Comparison of ENCODE assay signal across 20 cellular contexts in genomic region chr3:150755902-150756301, GRCh38. TPM values are rescaled to one million over a fixed set of nuclear protein-coding genes. Genes with fewer than 3 reads are reported as not detected.
DNase-seq lines count a peak whose midpoint lies in the region; ATAC-seq and TF ChIP-seq lines count a peak whose summit lies in the region.
"Had no signal": no experiment of that assay in that cellular context is flagged by ENCODE, and none has a peak within 500 bp of the region (broad histone marks: within the 10 kb centered on the region; RNA-seq: fewer than 3 reads in every experiment).

No MANE protein-coding gene starts in this region.

- H3K4me1 ChIP-seq in left ventricle myocardium inferior (peaks cover 90% of the 10 kb centered on the region), heart right ventricle (peaks cover 0 to 83% (median 64%) of the 10 kb centered on the region in 9 donors), gastroesophageal sphincter (peaks cover 0 to 88% (median 4%) of the 10 kb centered on the region in 3 donors), uterus (peaks cover 9 to 13% of the 10 kb centered on the region in 2 donors)

- TF ChIP-seq POLR2A in gastroesophageal sphincter (IDR thresholded peaks at IDR 0.05), result no peak
- TF ChIP-seq POLR2A in uterus (IDR thresholded peaks at IDR 0.05), result no peak

- H3K27ac ChIP-seq in left ventricle myocardium inferior (replicated peaks) (peak overlapping the region; percentile 34), heart right ventricle (peak overlapping the region in 4 of 10 donors; percentile 14 to 41 (median 34)), gastroesophageal sphincter (peak overlapping the region in 1 of 4 donors; percentile 31), uterus (peak overlapping the region; percentile 63 to 68)
- H3K27ac ChIP-seq: KMS-11 had no signal

- POLR2A ChIA-PET in WTC11 (lab: Charles Lee), result no interaction called here

- no peak overlapping the region for H3K27ac Mint-ChIP-seq in WTC11

- TF ChIP-seq EP300 in gastroesophageal sphincter (IDR thresholded peaks at IDR 0.05), result no peak

- CTCF ChIA-PET in WTC11 (lab: Charles Lee), result interaction anchor here (1.4 kb wide), 1 partner anchor 7 kb away, joined by 4 read pairs; the partner anchor contains the start of gene SIAH2

- no peak for DNase-seq in left ventricle myocardium inferior
- no peak for DNase-seq in heart right ventricle
- DNase-seq in WTC11 (ENCODE audit: low spot score), result no peak
- no peak for DNase-seq in uterus
- DNase-seq in hepatic stellate cell (ENCODE audit: low spot score), result no peak
- DNase-seq in islet precursor cell, result no peak
- DNase-seq in ecto neural progenitor cell (ENCODE audit: low spot score), result no peak
- DNase-seq: activated CD4-positive, CD25-positive, alpha-beta regulatory T cell treated with anti-CD3 and anti-CD28 coated beads, Interleukin-2, amount 50 U/mL, for 72 hours; amniotic stem cell; Calu3; gastrocnemius medialis; natural killer cell; NCI-H146; NCI-H446; Right ventricle myocardium superior; T-helper 2 cell had no signal

- H3K4me3 Mint-ChIP-seq in WTC11, result no peak overlapping the region
- H3K4me3 Mint-ChIP-seq: natural killer cell had no signal

- ATAC-seq in heart right ventricle (no peak), WTC11 (no peak), gastroesophageal sphincter (peak; percentile 14)
- ATAC-seq: gastrocnemius medialis, natural killer cell had no signal

- H3K4me3 ChIP-seq in left ventricle myocardium inferior (no peak overlapping the region), heart right ventricle (no peak overlapping the region), gastroesophageal sphincter (no peak overlapping the region), uterus (no peak overlapping the region)
- H3K4me3 ChIP-seq: gastrocnemius medialis, lung had no signal

- no peaks in the 10 kb centered on the region for H3K9me3 Mint-ChIP-seq in WTC11
- H3K9me3 Mint-ChIP-seq: natural killer cell had no signal

- no peaks in the 10 kb centered on the region for H3K27me3 ChIP-seq in left ventricle myocardium inferior (ENCODE audit: low read depth)
- no peaks in the 10 kb centered on the region for H3K27me3 ChIP-seq in heart right ventricle
- H3K27me3 ChIP-seq in gastroesophageal sphincter, result no peaks in the 10 kb centered on the region
- H3K27me3 ChIP-seq in uterus, result no peaks in the 10 kb centered on the region
- H3K27me3 ChIP-seq: gastrocnemius medialis had no signal

- no peak for TF ChIP-seq CTCF in left ventricle myocardium inferior (IDR thresholded peaks at IDR 0.05; ENCODE audit: borderline replicate concordance)
- TF ChIP-seq CTCF in heart right ventricle (IDR thresholded peaks at IDR 0.05), result no peak
- no peak for TF ChIP-seq CTCF in WTC11 (IDR thresholded peaks at IDR 0.05)
- no peak for TF ChIP-seq CTCF in gastroesophageal sphincter (IDR thresholded peaks at IDR 0.05)
- TF ChIP-seq CTCF in uterus (IDR thresholded peaks at IDR 0.05), result no peak

- H3K36me3 ChIP-seq in left ventricle myocardium inferior, result peaks cover 6% of the 10 kb centered on the region
- H3K36me3 ChIP-seq in heart right ventricle, result peaks cover 0 to 33% (median 0%) of the 10 kb centered on the region in 9 donors
- peaks cover 0 to 9% of the 10 kb centered on the region in 2 donors for H3K36me3 ChIP-seq in gastroesophageal sphincter
- H3K36me3 ChIP-seq in uterus, result no peaks in the 10 kb centered on the region
- H3K36me3 ChIP-seq: gastrocnemius medialis had no signal

- peaks cover 17% of the 10 kb centered on the region for H3K4me1 Mint-ChIP-seq in WTC11

- H3K9me3 ChIP-seq in left ventricle myocardium inferior (replicated peaks) (no peaks in the 10 kb centered on the region), heart right ventricle (no peaks in the 10 kb centered on the region), gastroesophageal sphincter (no peaks in the 10 kb centered on the region), uterus (no peaks in the 10 kb centered on the region)
- H3K9me3 ChIP-seq: gastrocnemius medialis had no signal

- 0 out of 2 replicates have a peak, but pooled peaks cover 2% of the 10 kb centered on the region for H3K36me3 Mint-ChIP-seq in WTC11
- H3K36me3 Mint-ChIP-seq: natural killer cell had no signal

- H3K27me3 Mint-ChIP-seq in WTC11 (ENCODE audit: low read depth), result peaks cover 4% of the 10 kb centered on the region; the same call in 1 of the 2 replicates

- 84 to 86% methylated on average over 3 of the region's 3 CpGs for WGBS in heart right ventricle, 2 donors
- 83 to 97% methylated on average over 3 of the region's 3 CpGs for WGBS in gastroesophageal sphincter (ENCODE audit: low coverage in 1 of 2), 2 donors

- intact Hi-C loops in left ventricle myocardium inferior (cut with micrococcal nuclease) (no loop called here), heart right ventricle (cut with DNase I) (no loop called here), uterus (cut with DNase I; ENCODE audit: low total_unique reads) (no loop called here)

TF ChIP-seq in WTC11, 78 proteins besides CTCF, POLR2A, EP300 and RAD21:
- TF ChIP-seq EMX1 (CRISPR knock-in tag; IDR thresholded peaks at IDR 0.05) (no peak), GABPB1 (CRISPR knock-in tag; IDR thresholded peaks at IDR 0.05) (peak; percentile 91)

RNA-seq across cellular contexts. Expression of gene SIAH2, which starts 7.1 kb away (rescaled TPM):
- 23.0 TPM for total RNA-seq in left ventricle myocardium inferior
- 10 to 100 TPM; 11.5 to 30.7 (median 20.8) TPM for total RNA-seq in heart right ventricle
- polyA plus RNA-seq in heart right ventricle, result 10 to 100 TPM in 1 of 2 donors, 1 to 10 TPM in 1; 6.1 to 16.0 TPM
- 15.8 to 17.1 TPM (median 15.9 TPM) in 3 replicates for total RNA-seq in WTC11 (2021)
- total RNA-seq in gastroesophageal sphincter, result 10 to 100 TPM; 26.0 to 36.1 (median 28.5) TPM
- 10 to 100 TPM; 25.4 to 63.8 (median 43.6) TPM for total RNA-seq in uterus

RNA-seq across cellular contexts. Expression of gene ERICH6, which starts 52.2 kb away (rescaled TPM):
- 0.55 TPM for total RNA-seq in left ventricle myocardium inferior
- under 1 TPM in 2 of 10 donors, not detected in 8; 0.20 to 0.56 TPM for total RNA-seq in heart right ventricle
- polyA plus RNA-seq in heart right ventricle, result not detected
- total RNA-seq in WTC11 (2021), result 0.26 to 0.30 TPM in 2 of 3 replicates, not detected in the other
- total RNA-seq in gastroesophageal sphincter, result not detected
- not detected for total RNA-seq in uterus
- total RNA-seq: Calu3, gastrocnemius medialis, pulmonary artery endothelial cell, Right ventricle myocardium superior had no signal
- polyA plus RNA-seq: lung had no signal
